16 cellular contexts compared by ENCODE assay signal in genomic region chr14:93212432-93212831, GRCh38. TPM values are rescaled to one million over a fixed set of nuclear protein-coding genes. Genes with fewer than 3 reads are reported as not detected.
DNase-seq lines count a peak whose midpoint lies in the region; ATAC-seq, FAIRE-seq and TF ChIP-seq lines count a peak whose summit lies in the region.
"Had no signal": no experiment of that assay in that cellular context is flagged by ENCODE, and none has a peak within 500 bp of the region (broad histone marks: within the 10 kb centered on the region; RNA-seq: fewer than 3 reads in every experiment).

No MANE protein-coding gene starts in this region.

- H3K27me3 ChIP-seq in MM.1S (replicated peaks; ENCODE audit: insufficient read depth, low read length) (no peaks in the 10 kb centered on the region), neuronal stem cell (ENCODE audit: control insufficient read depth in 3 of 3, insufficient read depth in 3 of 3, low read depth in 1 of 3, low read length in 3 of 3) (no peaks in the 10 kb centered on the region)
- H3K27me3 ChIP-seq: BLaER1, neutrophil had no signal

- DNase-seq in GM18507 (ENCODE audit: extremely low spot score, insufficient read length, low read depth) (no peak), GM20000 (ENCODE audit: low spot score) (peak; percentile 58), MM.1S (no peak), NCI-H82 treated with DMSO at 0.1 percent for 48 hours (lab: John Stamatoyannopoulos, UW; ENCODE audit: unreplicated experiment) (no peak), neuronal stem cell (ENCODE audit: low spot score) (no peak), Ammon's horn (ENCODE audit: low spot score) (no peak)
- DNase-seq in activated CD8-positive, alpha-beta memory T cell treated with anti-CD3 and anti-CD28 coated beads for 24 hours: no peak
- DNase-seq: activated CD4-positive, alpha-beta T cell treated with anti-CD3 and anti-CD28 coated beads, Interleukin-2, amount 50 U/mL, for 4 hours; left cardiac atrium; NCI-H1417; stimulated activated CD4-positive, alpha-beta T cell treated with anti-CD3 and anti-CD28 coated beads, Interleukin-15, amount 100 ng/mL, for 24 hours had no signal

- H2AK5ac ChIP-seq in neuronal stem cell (ENCODE audit: low read depth, low read length): no peak overlapping the region

- no peak overlapping the region for H3K14ac ChIP-seq in neuronal stem cell (ENCODE audit: low read length)

- peaks cover 23% of the 10 kb centered on the region for H3K79me2 ChIP-seq in MM.1S (ENCODE audit: low read length)

- no CpG with 5 or more reads among the region's 3 CpGs for WGBS in neuronal stem cell (ENCODE audit: extremely low coverage in 2 of 2, insufficient read length in 2 of 2, insufficient replicate concordance in 1 of 2), 2 donors

- peaks cover 3% of the 10 kb centered on the region for H3K79me1 ChIP-seq in neuronal stem cell (ENCODE audit: low read depth, low read length)

- H3K4me2 ChIP-seq in MM.1S (ENCODE audit: low read depth, low read length): no peak overlapping the region
- H3K4me2 ChIP-seq in neuronal stem cell (ENCODE audit: insufficient read depth, low read length, poor library complexity, severe bottlenecking): no peak overlapping the region
- H3K4me2 ChIP-seq: BLaER1 had no signal

- no peak overlapping the region for H2BK12ac ChIP-seq in neuronal stem cell (ENCODE audit: low read length)

- no peak overlapping the region for H2BK15ac ChIP-seq in neuronal stem cell (ENCODE audit: low read length)

- no peak overlapping the region for H4K91ac ChIP-seq in neuronal stem cell (ENCODE audit: low read depth, low read length, poor library complexity)

- H3K4me1 ChIP-seq in MM.1S (ENCODE audit: low read length) (0 out of 2 replicates have a peak, but pooled peaks cover 3% of the 10 kb centered on the region), neuronal stem cell (ENCODE audit: control insufficient read depth in 2 of 2, insufficient read depth in 1 of 2, low read depth in 1 of 2, low read length in 2 of 2) (peaks cover 0 to 3% of the 10 kb centered on the region in 2 donors)

- no peak overlapping the region for H3K18ac ChIP-seq in neuronal stem cell (ENCODE audit: low read length)

- no peak overlapping the region for H3K4me3 ChIP-seq in MM.1S (ENCODE audit: low read length)
- H3K4me3 ChIP-seq in neuronal stem cell (ENCODE audit: low read length in 2 of 2): no peak overlapping the region
- H3K4me3 ChIP-seq: BLaER1, coronary artery had no signal

- peak; percentile 89 for FAIRE-seq in GM18507 (lab: Jason Lieb, UNC)

- H3K9ac ChIP-seq in MM.1S (ENCODE audit: low read length) (no peak overlapping the region), neuronal stem cell (ENCODE audit: low read depth, low read length, poor library complexity) (no peak overlapping the region)
- H3K9ac ChIP-seq: BLaER1 had no signal

- no peak overlapping the region for H2BK5ac ChIP-seq in neuronal stem cell (ENCODE audit: low read length)

- no peak overlapping the region for H4K8ac ChIP-seq in neuronal stem cell (ENCODE audit: low read depth, low read length)

- no peaks in the 10 kb centered on the region for H3K36me3 ChIP-seq in MM.1S (replicated peaks; ENCODE audit: insufficient read depth, low read length)
- H3K36me3 ChIP-seq in neuronal stem cell (replicated peaks in 1 of 2; ENCODE audit: control insufficient read depth in 2 of 2, insufficient read depth in 2 of 2, low read length in 2 of 2): peaks cover 8 to 77% of the 10 kb centered on the region in 2 donors

- peak overlapping the region; percentile 31; the same call in 1 of the 2 replicates for H3K27ac ChIP-seq in MM.1S (ENCODE audit: low read length)
- H3K27ac ChIP-seq in neuronal stem cell (replicated peaks; ENCODE audit: low read length): no peak overlapping the region
- H3K27ac ChIP-seq: BLaER1, coronary artery, neutrophil had no signal

- ATAC-seq in HG02973 (IDR thresholded peaks at IDR 0.05; ENCODE audit: unreplicated experiment): peak; percentile 67
- ATAC-seq: left cardiac atrium; stimulated activated effector memory CD8-positive, alpha-beta T cell treated with anti-CD3 and anti-CD28 coated beads, Interleukin-12 subunit alpha, Interleukin-12 subunit beta, amount 100 ng/mL, for 72 hours had no signal

- no peak overlapping the region for H2BK120ac ChIP-seq in neuronal stem cell (ENCODE audit: low read depth, low read length)

- no peaks in the 10 kb centered on the region for H3F3A ChIP-seq in MM.1S (ENCODE audit: insufficient read depth, low read length)

- H3K4ac ChIP-seq in neuronal stem cell (ENCODE audit: low read length): no peak overlapping the region

- H2AFZ ChIP-seq in MM.1S (ENCODE audit: low read length): no peak overlapping the region
- no peak overlapping the region for H2AFZ ChIP-seq in neuronal stem cell (ENCODE audit: low read length)

- no peak for TF ChIP-seq CTCF in GM20000 (IDR thresholded peaks at IDR 0.05; ENCODE audit: extremely low read depth, missing control alignments)
- no peak for TF ChIP-seq CTCF in MM.1S (IDR thresholded peaks at IDR 0.05; ENCODE audit: low read length)

- no peaks in the 10 kb centered on the region for H4K20me1 ChIP-seq in MM.1S (ENCODE audit: insufficient read depth, low read length)

- no peak overlapping the region for H3K23ac ChIP-seq in neuronal stem cell (ENCODE audit: low read depth, low read length, poor library complexity)

- no peaks in the 10 kb centered on the region for H3K9me2 ChIP-seq in MM.1S (replicated peaks; ENCODE audit: insufficient read depth, low read length)

- no peaks in the 10 kb centered on the region for H3K9me3 ChIP-seq in MM.1S (replicated peaks; ENCODE audit: insufficient read depth, low read length)
- H3K9me3 ChIP-seq in neuronal stem cell (replicated peaks in 1 of 2; ENCODE audit: control insufficient read depth in 2 of 2, insufficient read depth in 1 of 2, low read depth in 1 of 2, low read length in 2 of 2): no peaks in the 10 kb centered on the region
- H3K9me3 ChIP-seq: BLaER1, neutrophil had no signal

RNA-seq across cellular contexts. Expression of gene UBR7, which starts 5.4 kb away (rescaled TPM):
- 22.6 TPM for polyA plus RNA-seq in neuronal stem cell (2013, experiment 1 of 2)
- polyA plus RNA-seq in neuronal stem cell (2013, experiment 2 of 2): 22.2 TPM

RNA-seq across cellular contexts. Expression of gene GON7, which starts 5.6 kb away (rescaled TPM):
- polyA plus RNA-seq in neuronal stem cell (2013, experiment 1 of 2): 10.9 TPM
- polyA plus RNA-seq in neuronal stem cell (2013, experiment 2 of 2): 10.5 TPM

RNA-seq across cellular contexts. Expression of gene LYSET, which starts 27.3 kb away (rescaled TPM):
- 34.4 TPM for polyA plus RNA-seq in neuronal stem cell (2013, experiment 1 of 2)
- polyA plus RNA-seq in neuronal stem cell (2013, experiment 2 of 2): 34.8 TPM

RNA-seq across cellular contexts. Expression of gene MOAP1, which starts 27.7 kb away (rescaled TPM):
- 18.5 TPM for polyA plus RNA-seq in neuronal stem cell (2013, experiment 1 of 2)
- polyA plus RNA-seq in neuronal stem cell (2013, experiment 2 of 2): 17.9 TPM
